ENCODE assay signal across 8 cellular contexts in genomic region chr12:107912421-107913004, GRCh38.
DNase-seq lines count a peak whose midpoint lies in the region; ATAC-seq and TF ChIP-seq lines count a peak whose summit lies in the region.

No MANE protein-coding gene starts in this region.

- H3K4me3 ChIP-seq in NT2/D1 (ENCODE audit: insufficient read length, low read depth) (peak overlapping the region; percentile 67), psoas muscle (no peak overlapping the region)

- H3K36me3 ChIP-seq in NT2/D1 (ENCODE audit: insufficient read depth, insufficient read length, low read length) = no peaks in the 10 kb centered on the region
- H3K36me3 ChIP-seq in psoas muscle (ENCODE audit: insufficient read depth in 1 of 2, low read depth in 1 of 2) = no peaks in the 10 kb centered on the region

- H3K4me1 ChIP-seq in NT2/D1 (ENCODE audit: insufficient read depth, insufficient read length) = no peaks in the 10 kb centered on the region
- no peaks in the 10 kb centered on the region for H3K4me1 ChIP-seq in psoas muscle

- WGBS in psoas muscle, 3 donors = 2 to 3% (median 2%) methylated on average over 22 of the region's 22 CpGs

- H3K27ac ChIP-seq in psoas muscle = no peak overlapping the region

- no peaks in the 10 kb centered on the region for H3K27me3 ChIP-seq in NT2/D1 (ENCODE audit: insufficient read depth, insufficient read length)
- peaks cover 0 to 13% (median 0%) of the 10 kb centered on the region in 3 donors for H3K27me3 ChIP-seq in psoas muscle (ENCODE audit: insufficient read depth in 3 of 3, low read length in 2 of 3)

- CTCF ChIA-PET in GM10248 (lab: Yijun Ruan, JAX) (interaction anchor here (0.7 to 5.5 kb wide), 39 partner anchors 9 to 706 kb away, joined by 3 to 54 read pairs (median 5); partner anchors contain the start of gene PWP1), HEK293T (lab: Yijun Ruan, JAX) (interaction anchor here (0.6 to 1.8 kb wide), 11 partner anchors 9 to 692 kb away, joined by 3 to 9 read pairs (median 4); no protein-coding TSS in a partner anchor)

- peak; percentile 91 for TF ChIP-seq CTCF in GM10248 (IDR thresholded peaks at IDR 0.05; ENCODE audit: control extremely low read depth, extremely low read depth, low read depth, missing control alignments)
- TF ChIP-seq CTCF in psoas muscle (IDR thresholded peaks at IDR 0.05) = peak; percentile 10

- intact Hi-C loops in psoas muscle (cut with DNase I) = loop anchor here in 1 of 2 donors (10.0 kb wide), 1 partner anchor 282 kb away; no protein-coding TSS in a partner anchor

- H3K9ac ChIP-seq in NT2/D1 (ENCODE audit: insufficient read length, low read depth) = peak overlapping the region; percentile 80

- peak; percentile 82 for DNase-seq in GM10248 (ENCODE audit: extremely low spot score)
- DNase-seq in HEK293T (ENCODE audit: extremely low spot score) = peak; percentile 84
- DNase-seq in NT2/D1 (ENCODE audit: low read depth, low spot score) = peak; percentile 58
- peak; percentile 31 for DNase-seq in activated T-helper 9 cell treated with anti-CD3 and anti-CD28 coated beads, Interleukin-2, amount 50 U/mL, for 16 hours (ENCODE audit: low read depth)
- DNase-seq in germinal center (ENCODE audit: low spot score) = peak; percentile 73
- peak; percentile 23 to 56 for DNase-seq in psoas muscle
- DNase-seq in NCI-H128 (lab: John Stamatoyannopoulos, UW; ENCODE audit: unreplicated experiment) = no peak

- POLR2A ChIA-PET in GM10248 (lab: Yijun Ruan, JAX) = no interaction called here
- POLR2A ChIA-PET in HEK293T (lab: Yijun Ruan, JAX) = interaction anchor here (1.0 to 2.2 kb wide), 2 partner anchors 9 to 19 kb away, joined by 3 to 9 read pairs; no protein-coding TSS in a partner anchor

- ATAC-seq in psoas muscle (no peak), HG03139 (IDR thresholded peaks at IDR 0.05; ENCODE audit: unreplicated experiment) (no peak)

- H3K9me3 ChIP-seq in NT2/D1 (ENCODE audit: insufficient read depth, low read length) = no peaks in the 10 kb centered on the region
- no peaks in the 10 kb centered on the region for H3K9me3 ChIP-seq in psoas muscle

TF ChIP-seq in HEK293T, 16 proteins besides CTCF, POLR2A, EP300 and RAD21:
- TF ChIP-seq HDGF (IDR thresholded peaks at IDR 0.05; ENCODE audit: borderline replicate concordance) = no peak
- TF ChIP-seq ARNT (IDR thresholded peaks at IDR 0.05) = no peak
- no peak for TF ChIP-seq PKNOX1 (IDR thresholded peaks at IDR 0.05)
- no peak for TF ChIP-seq FOXM1 (IDR thresholded peaks at IDR 0.05; ENCODE audit: borderline replicate concordance)
- TF ChIP-seq TARDBP (IDR thresholded peaks at IDR 0.05) = no peak
- TF ChIP-seq NFRKB (IDR thresholded peaks at IDR 0.05) = no peak
- TF ChIP-seq SUZ12 (IDR thresholded peaks at IDR 0.05) = no peak
- TF ChIP-seq ELF4 (IDR thresholded peaks at IDR 0.05) = no peak
- no peak for TF ChIP-seq FOXA1 (IDR thresholded peaks at IDR 0.05)
